Comparison of ENCODE assay signal across 2 cellular contexts in the genomic region with DNA sequence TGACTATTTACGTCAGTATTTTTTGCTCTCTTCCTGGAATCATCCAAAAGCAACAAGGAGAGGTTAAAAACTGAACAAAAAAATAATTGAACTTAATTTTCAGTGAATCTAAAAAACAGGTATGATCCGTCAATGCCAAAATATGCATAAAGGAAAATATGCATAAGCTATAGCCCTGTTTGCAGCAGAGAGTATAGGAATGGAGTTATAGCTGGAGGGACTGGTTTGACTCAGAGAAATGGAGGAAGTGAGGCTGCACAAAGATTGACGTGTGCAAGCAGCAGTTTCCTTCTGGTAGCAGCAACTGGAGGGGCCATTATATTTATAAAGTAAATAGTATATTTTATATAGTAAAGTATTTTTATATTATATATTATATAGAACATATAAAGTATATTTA.
TF ChIP-seq lines count a peak whose summit lies in the region.

No MANE protein-coding gene starts in this region.

TF ChIP-seq in GM12891, 5 proteins besides CTCF, POLR2A, EP300 and RAD21:
- TF ChIP-seq TAF1 (IDR thresholded peaks at IDR 0.05; ENCODE audit: low read depth, low read length) = no peak
- peak; percentile 45 for TF ChIP-seq SPI1 (IDR thresholded peaks at IDR 0.05; ENCODE audit: low read depth, low read length)

TF ChIP-seq in endothelial cell of umbilical vein, 7 proteins besides CTCF, POLR2A, EP300 and RAD21:
- TF ChIP-seq FOS (IDR thresholded peaks at IDR 0.05; ENCODE audit: borderline replicate concordance, insufficient read depth, low read length) = no peak
- TF ChIP-seq, protein P1, sequence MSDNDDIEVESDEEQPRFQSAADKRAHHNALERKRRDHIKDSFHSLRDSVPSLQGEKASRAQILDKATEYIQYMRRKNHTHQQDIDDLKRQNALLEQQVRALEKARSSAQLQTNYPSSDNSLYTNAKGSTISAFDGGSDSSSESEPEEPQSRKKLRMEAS (IDR thresholded peaks at IDR 0.05; ENCODE audit: insufficient read depth, insufficient read length) = no peak
- peak; percentile 7 for TF ChIP-seq GATA2 (IDR thresholded peaks at IDR 0.05; ENCODE audit: insufficient read depth, insufficient read length, low read depth, low read length)
- TF ChIP-seq POLR2AphosphoS5 (IDR thresholded peaks at IDR 0.05; ENCODE audit: insufficient read depth, low read depth, low read length) = no peak
